Comparison of ENCODE assay signal across 10 cellular contexts in the genomic region with DNA sequence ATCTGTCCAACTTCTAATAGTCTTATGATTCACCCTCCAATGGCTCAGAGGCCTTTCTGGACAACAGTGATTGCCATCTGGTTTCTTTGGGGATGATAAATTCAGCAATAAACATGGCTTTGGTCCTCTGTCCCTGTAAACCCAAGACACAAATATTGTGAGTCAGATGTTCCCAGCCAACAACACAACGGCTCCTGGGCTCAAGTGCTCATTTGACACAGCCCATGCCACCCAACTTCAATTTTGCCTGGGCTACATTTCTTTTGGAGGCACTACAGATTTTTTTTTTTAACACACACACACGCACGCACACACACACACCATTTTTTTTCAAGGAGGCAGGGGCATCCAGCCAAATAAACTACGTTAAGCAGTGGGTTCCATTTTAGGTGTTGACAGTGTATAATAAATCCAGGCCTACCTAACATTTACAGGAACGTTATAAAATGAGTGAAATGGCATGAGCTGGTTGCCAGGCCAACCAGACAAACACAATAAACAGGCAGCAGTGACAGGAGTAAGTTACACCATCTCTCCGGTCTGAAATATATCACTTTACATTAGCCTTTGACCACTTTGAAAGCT.
A peak's percentile ranks its signal among the peaks of the same experiment; 100 is the strongest.
DNase-seq lines count a peak whose midpoint lies in the region; ATAC-seq and TF ChIP-seq lines count a peak whose summit lies in the region.
"Had no signal": no experiment of that assay in that cellular context is flagged by ENCODE, and none has a peak within 500 bp of the region (broad histone marks: within the 10 kb centered on the region; RNA-seq: fewer than 3 reads in every experiment).

No MANE protein-coding gene starts in this region.

- no peak overlapping the region for H3K4me3 ChIP-seq in skeletal muscle cell (ENCODE audit: low read depth, low read length)
- H3K4me3 ChIP-seq in vagina = no peak overlapping the region
- H3K4me3 ChIP-seq: thoracic aorta had no signal

- H3K36me3 ChIP-seq in vagina = no peaks in the 10 kb centered on the region
- H3K36me3 ChIP-seq: thoracic aorta had no signal

- CTCF ChIA-PET in HEK293T (lab: Yijun Ruan, JAX) = no interaction called here

- peak; percentile 67 for DNase-seq in HEK293T (ENCODE audit: extremely low spot score)
- DNase-seq in NCI-H446 (lab: John Stamatoyannopoulos, UW) = peak; percentile 46 to 79
- DNase-seq in fibroblast of gingiva (ENCODE audit: low read depth) = peak; percentile 69
- peak; percentile 80 for DNase-seq in skeletal muscle cell (ENCODE audit: low read depth)
- no peak for DNase-seq in T-helper 9 cell
- DNase-seq in vagina (ENCODE audit: extremely low spot score in 2 of 2) = no peak
- no peak for DNase-seq in NOMO-1 treated with DMSO at 0.1 percent for 48 hours (lab: John Stamatoyannopoulos, UW; ENCODE audit: unreplicated experiment)
- DNase-seq: GF-D8 had no signal

- no peaks in the 10 kb centered on the region for H3K27me3 ChIP-seq in vagina

- POLR2A ChIA-PET in HEK293T (lab: Yijun Ruan, JAX) = no interaction called here

- H3K9me3 ChIP-seq in vagina = no peaks in the 10 kb centered on the region
- H3K9me3 ChIP-seq: thoracic aorta had no signal

- H3K4me1 ChIP-seq in vagina = no peaks in the 10 kb centered on the region

- ATAC-seq in HG02981 (IDR thresholded peaks at IDR 0.05; ENCODE audit: unreplicated experiment) = no peak

- intact Hi-C loops in vagina (cut with DNase I) = no loop called here

- no peak for TF ChIP-seq CTCF in vagina (IDR thresholded peaks at IDR 0.05)

- no peak for TF ChIP-seq POLR2A in vagina (IDR thresholded peaks at IDR 0.05)

- H3K27ac ChIP-seq in vagina = no peak overlapping the region
- H3K27ac ChIP-seq: thoracic aorta had no signal

TF ChIP-seq in HEK293T, 16 proteins besides CTCF, POLR2A, EP300 and RAD21:
- TF ChIP-seq TARDBP (IDR thresholded peaks at IDR 0.05) = no peak
- no peak for TF ChIP-seq FOXA1 (IDR thresholded peaks at IDR 0.05)
- TF ChIP-seq HDGF (IDR thresholded peaks at IDR 0.05; ENCODE audit: borderline replicate concordance) = no peak
- no peak for TF ChIP-seq FOXK2 (IDR thresholded peaks at IDR 0.05)
- no peak; the same call in 1 of the 2 replicates for TF ChIP-seq FOXM1 (IDR thresholded peaks at IDR 0.05; ENCODE audit: borderline replicate concordance)
- no peak; the same call in 1 of the 2 replicates for TF ChIP-seq LEF1 (IDR thresholded peaks at IDR 0.05; ENCODE audit: borderline replicate concordance)
- TF ChIP-seq NFRKB (IDR thresholded peaks at IDR 0.05) = no peak
- peak; percentile 95 for TF ChIP-seq CTBP1 (IDR thresholded peaks at IDR 0.05; ENCODE audit: borderline replicate concordance)
- TF ChIP-seq BHLHE40 (IDR thresholded peaks at IDR 0.05; ENCODE audit: borderline replicate concordance) = no peak
- peak; percentile 81 for TF ChIP-seq ARNT (IDR thresholded peaks at IDR 0.05)
- TF ChIP-seq SUZ12 (IDR thresholded peaks at IDR 0.05) = no peak
- TF ChIP-seq, protein P1, sequence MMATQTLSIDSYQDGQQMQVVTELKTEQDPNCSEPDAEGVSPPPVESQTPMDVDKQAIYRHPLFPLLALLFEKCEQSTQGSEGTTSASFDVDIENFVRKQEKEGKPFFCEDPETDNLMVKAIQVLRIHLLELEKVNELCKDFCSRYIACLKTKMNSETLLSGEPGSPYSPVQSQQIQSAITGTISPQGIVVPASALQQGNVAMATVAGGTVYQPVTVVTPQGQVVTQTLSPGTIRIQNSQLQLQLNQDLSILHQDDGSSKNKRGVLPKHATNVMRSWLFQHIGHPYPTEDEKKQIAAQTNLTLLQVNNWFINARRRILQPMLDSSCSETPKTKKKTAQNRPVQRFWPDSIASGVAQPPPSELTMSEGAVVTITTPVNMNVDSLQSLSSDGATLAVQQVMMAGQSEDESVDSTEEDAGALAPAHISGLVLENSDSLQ (IDR thresholded peaks at IDR 0.05) = peak; percentile 97
- TF ChIP-seq ELF4 (IDR thresholded peaks at IDR 0.05) = no peak
- TF ChIP-seq ZNF384 (IDR thresholded peaks at IDR 0.05) = peak; percentile 99
- TF ChIP-seq L3MBTL2 (conservative IDR thresholded peaks at IDR 0.05) = no peak
- no peak for TF ChIP-seq SP1 (IDR thresholded peaks at IDR 0.05)

Comparison
In these comparisons a context has a peak if more than half of its experiments do, and no peak if none do; other contexts are left out.
1. DNase-seq: peak in HEK293T (single experiment), NCI-H446 (2 of 2), fibroblast of gingiva (single experiment) and skeletal muscle cell (single experiment); none in T-helper 9 cell (single experiment), vagina (0 of 2) and NOMO-1 treated with DMSO at 0.1 percent for 48 hours (single experiment).